8 cellular contexts compared by ENCODE assay signal in genomic region chr18:8948471-8949149, GRCh38.
DNase-seq lines count a peak whose midpoint lies in the region; ATAC-seq lines count a peak whose summit lies in the region.

No MANE protein-coding gene starts in this region.

- no peaks in the 10 kb centered on the region for H3K9me3 Mint-ChIP-seq in activated T-helper 1 cell treated with anti-CD3 and anti-CD28 coated beads, Interleukin-12 subunit alpha, Interleukin-12 subunit beta, Interleukin-2, Interleukin-4 antibody, amounts not matched to agents 30 ng/mL and 10 ng/mL and 1 ng/mL, durations not matched to agents 14 hours and 24 hours and 36 hours

- DNase-seq in AG08396 (ENCODE audit: low spot score), result peak; percentile 74
- DNase-seq in amniotic stem cell (lab: John Stamatoyannopoulos, UW), result peak; percentile 51
- peak; percentile 94 for DNase-seq in kidney tubule cell (ENCODE audit: low spot score)
- no peak for DNase-seq in activated T-helper 1 cell treated with anti-CD3 and anti-CD28 coated beads, Interleukin-12 subunit alpha, Interleukin-12 subunit beta, Interleukin-2, Interleukin-4 antibody, amounts not matched to agents 30 ng/mL and 10 ng/mL and 1 ng/mL, durations not matched to agents 14 hours and 24 hours and 36 hours (ENCODE audit: low spot score)
- no peak for DNase-seq in T-helper 2 cell
- no peak for DNase-seq in midbrain (lab: John Stamatoyannopoulos, UW)

- peak overlapping the region; percentile 40 for H3K9ac ChIP-seq in HUES6 (ENCODE audit: low read length)

- no peak for ATAC-seq in GM21515 (IDR thresholded peaks at IDR 0.05; ENCODE audit: unreplicated experiment)

- no peak overlapping the region; the same call in 1 of the 2 replicates for H3K4me3 ChIP-seq in HUES6 (ENCODE audit: low read depth, low read length)

- intact Hi-C loops in activated T-helper 1 cell treated with anti-CD3 and anti-CD28 coated beads, Interleukin-12 subunit alpha, Interleukin-12 subunit beta, Interleukin-2, Interleukin-4 antibody, amounts not matched to agents 30 ng/mL and 10 ng/mL and 1 ng/mL, durations not matched to agents 14 hours and 24 hours and 36 hours (cut with micrococcal nuclease), result no loop called here

- no peak overlapping the region for H3K27ac Mint-ChIP-seq in activated T-helper 1 cell treated with anti-CD3 and anti-CD28 coated beads, Interleukin-12 subunit alpha, Interleukin-12 subunit beta, Interleukin-2, Interleukin-4 antibody, amounts not matched to agents 30 ng/mL and 10 ng/mL and 1 ng/mL, durations not matched to agents 14 hours and 24 hours and 36 hours

- no peaks in the 10 kb centered on the region for H3K36me3 ChIP-seq in HUES6 (ENCODE audit: control insufficient read depth, insufficient read depth, low read length)

- H3K9me3 ChIP-seq in HUES6 (ENCODE audit: control insufficient read depth, insufficient read depth, low read depth, low read length), result peaks cover 21% of the 10 kb centered on the region

- peaks cover 30% of the 10 kb centered on the region for H3K4me1 ChIP-seq in HUES6 (ENCODE audit: control insufficient read depth, insufficient read depth, low read length)

- H3K27me3 Mint-ChIP-seq in activated T-helper 1 cell treated with anti-CD3 and anti-CD28 coated beads, Interleukin-12 subunit alpha, Interleukin-12 subunit beta, Interleukin-2, Interleukin-4 antibody, amounts not matched to agents 30 ng/mL and 10 ng/mL and 1 ng/mL, durations not matched to agents 14 hours and 24 hours and 36 hours (ENCODE audit: insufficient read depth), result no peaks in the 10 kb centered on the region

- H3K4me1 Mint-ChIP-seq in activated T-helper 1 cell treated with anti-CD3 and anti-CD28 coated beads, Interleukin-12 subunit alpha, Interleukin-12 subunit beta, Interleukin-2, Interleukin-4 antibody, amounts not matched to agents 30 ng/mL and 10 ng/mL and 1 ng/mL, durations not matched to agents 14 hours and 24 hours and 36 hours (ENCODE audit: low read depth), result no peaks in the 10 kb centered on the region

- no peaks in the 10 kb centered on the region for H3K36me3 Mint-ChIP-seq in activated T-helper 1 cell treated with anti-CD3 and anti-CD28 coated beads, Interleukin-12 subunit alpha, Interleukin-12 subunit beta, Interleukin-2, Interleukin-4 antibody, amounts not matched to agents 30 ng/mL and 10 ng/mL and 1 ng/mL, durations not matched to agents 14 hours and 24 hours and 36 hours (ENCODE audit: low read depth)

- no peaks in the 10 kb centered on the region for H3K27me3 ChIP-seq in HUES6 (ENCODE audit: control insufficient read depth, insufficient read depth, low read length)

- H3K4me3 Mint-ChIP-seq in activated T-helper 1 cell treated with anti-CD3 and anti-CD28 coated beads, Interleukin-12 subunit alpha, Interleukin-12 subunit beta, Interleukin-2, Interleukin-4 antibody, amounts not matched to agents 30 ng/mL and 10 ng/mL and 1 ng/mL, durations not matched to agents 14 hours and 24 hours and 36 hours, result no peak overlapping the region

- H3K27ac ChIP-seq in HUES6 (ENCODE audit: low read depth, low read length), result no peak overlapping the region

Comparison
In these comparisons a context has a peak if more than half of its experiments do, and no peak if none do; other contexts are left out.
1. DNase-seq: peak in AG08396 (single experiment), amniotic stem cell (single experiment) and kidney tubule cell (single experiment); none in activated T-helper 1 cell treated with anti-CD3 and anti-CD28 coated beads, Interleukin-12 subunit alpha, Interleukin-12 subunit beta, Interleukin-2, Interleukin-4 antibody, amounts not matched to agents 30 ng/mL and 10 ng/mL and 1 ng/mL, durations not matched to agents 14 hours and 24 hours and 36 hours (single experiment), T-helper 2 cell (0 of 5) and midbrain (single experiment).